Comparison of ENCODE assay signal across 8 cellular contexts in genomic region chr12:131893605-131894312, GRCh38. TPM values are rescaled to one million over a fixed set of nuclear protein-coding genes. Genes with fewer than 3 reads are reported as not detected.
DNase-seq lines count a peak whose midpoint lies in the region; ATAC-seq and TF ChIP-seq lines count a peak whose summit lies in the region.

No MANE protein-coding gene starts in this region.

- H3K27me3 ChIP-seq in CD4-positive, alpha-beta T cell (ENCODE audit: control insufficient read depth, insufficient read depth, low read length) = no peaks in the 10 kb centered on the region
- no peaks in the 10 kb centered on the region for H3K27me3 ChIP-seq in HUES64 (ENCODE audit: insufficient read depth, low read length)
- H3K27me3 ChIP-seq in trophoblast cell (ENCODE audit: insufficient read depth, low read length) = no peaks in the 10 kb centered on the region
- H3K27me3 ChIP-seq in foreskin keratinocyte = no peaks in the 10 kb centered on the region

- H3K4me2 ChIP-seq in trophoblast cell (ENCODE audit: low read length) = peak overlapping the region; percentile 43

- intact Hi-C loops in CD4-positive, alpha-beta T cell (cut with DNase I, micrococcal nuclease) = loop anchor here (1.0 to 5.0 kb wide), 4 partner anchors 35 to 189 kb away; partner anchors contain the start of genes EP400 (in 1 of the 2), PUS1 (in 1 of the 2) and SFSWAP (in 1 of the 2)

- no peak overlapping the region for H2BK12ac ChIP-seq in trophoblast cell (ENCODE audit: low read length)

- H3K27ac ChIP-seq in CD4-positive, alpha-beta T cell (ENCODE audit: low read depth, low read length) = peak overlapping the region; percentile 13
- H3K27ac ChIP-seq in HUES64 (ENCODE audit: low read depth, low read length) (no peak overlapping the region), trophoblast cell (ENCODE audit: low read depth, low read length) (no peak overlapping the region), foreskin keratinocyte (no peak overlapping the region)

- no peak overlapping the region for H3K18ac ChIP-seq in trophoblast cell (ENCODE audit: low read length)

- no peak overlapping the region for H2BK5ac ChIP-seq in trophoblast cell (ENCODE audit: low read depth, low read length, poor library complexity)

- H3K4me3 ChIP-seq in HUES64 (ENCODE audit: low read length) (0 out of 2 replicates have a peak overlapping the region, but pooled peaks have one; percentile 18), trophoblast cell (ENCODE audit: low read depth, low read length) (no peak overlapping the region)

- TF ChIP-seq CTCF in CD4-positive, alpha-beta T cell (IDR thresholded peaks at IDR 0.05) = no peak
- TF ChIP-seq CTCF in foreskin keratinocyte (conservative IDR thresholded peaks at IDR 0.05) = no peak
- TF ChIP-seq CTCF in GM20000 (IDR thresholded peaks at IDR 0.05; ENCODE audit: extremely low read depth, missing control alignments) = no peak

- H4K91ac ChIP-seq in trophoblast cell (ENCODE audit: low read depth, low read length) = no peak overlapping the region

- ATAC-seq in CD4-positive, alpha-beta T cell (ENCODE audit: poor library complexity) = no peak
- ATAC-seq in foreskin keratinocyte = no peak
- ATAC-seq in GM19463 (IDR thresholded peaks at IDR 0.05; ENCODE audit: unreplicated experiment) = no peak

- WGBS in HUES64 = 66% methylated on average over 18 of the region's 19 CpGs
- no CpG with 5 or more reads among the region's 19 CpGs for WGBS in trophoblast cell (ENCODE audit: extremely low coverage, insufficient coverage, insufficient read length)

- no peak overlapping the region for H2AFZ ChIP-seq in trophoblast cell (ENCODE audit: insufficient read depth, low read length, poor library complexity)

- DNase-seq in CD4-positive, alpha-beta T cell = no peak
- DNase-seq in dedifferentiated amniotic fluid mesenchymal stem cell (ENCODE audit: extremely low spot score) (peak; percentile 22), trophoblast cell (peak in 1 of 2 donors; percentile 16), foreskin keratinocyte (no peak), RKO (ENCODE audit: low spot score) (no peak), GM20000 (ENCODE audit: low spot score) (no peak)

- CTCF ChIA-PET in CD4-positive, alpha-beta T cell (lab: Charles Lee) = no interaction called here

- H4K8ac ChIP-seq in trophoblast cell (ENCODE audit: low read depth, low read length) = no peak overlapping the region

- H3K4me1 Mint-ChIP-seq in CD4-positive, alpha-beta T cell (ENCODE audit: low read depth) = peaks cover 25% of the 10 kb centered on the region

- peaks cover 22% of the 10 kb centered on the region for H3K79me2 ChIP-seq in trophoblast cell (ENCODE audit: control insufficient read depth, insufficient read depth, low read length, poor library complexity)

- H3K27me3 Mint-ChIP-seq in CD4-positive, alpha-beta T cell = no peaks in the 10 kb centered on the region

- peaks cover 15% of the 10 kb centered on the region for H3K79me1 ChIP-seq in trophoblast cell (ENCODE audit: low read length)

- H3K9me3 Mint-ChIP-seq in CD4-positive, alpha-beta T cell = no peaks in the 10 kb centered on the region

- no peak overlapping the region for H2AK5ac ChIP-seq in trophoblast cell (ENCODE audit: low read length)

- no peaks in the 10 kb centered on the region for H3K9me3 ChIP-seq in CD4-positive, alpha-beta T cell (ENCODE audit: control insufficient read depth, low read length)
- no peaks in the 10 kb centered on the region for H3K9me3 ChIP-seq in HUES64 (ENCODE audit: insufficient read depth, low read depth, low read length)
- no peaks in the 10 kb centered on the region for H3K9me3 ChIP-seq in trophoblast cell (ENCODE audit: insufficient read depth, low read depth, low read length)

- H3K4me3 Mint-ChIP-seq in CD4-positive, alpha-beta T cell = peak overlapping the region; percentile 80

- H3K27ac Mint-ChIP-seq in CD4-positive, alpha-beta T cell = peak overlapping the region; percentile 66

- peaks cover 9% of the 10 kb centered on the region for H3K36me3 Mint-ChIP-seq in CD4-positive, alpha-beta T cell (ENCODE audit: low read depth)

- peaks cover 10% of the 10 kb centered on the region for H3K36me3 ChIP-seq in HUES64 (ENCODE audit: insufficient read depth, low read length)
- peaks cover 14 to 15% of the 10 kb centered on the region in 2 experiments for H3K36me3 ChIP-seq in trophoblast cell (ENCODE audit: control insufficient read depth in 1 of 2, insufficient read depth in 2 of 2, low read length in 2 of 2)

- no peak overlapping the region for H4K12ac ChIP-seq in trophoblast cell (ENCODE audit: low read depth, low read length)

- POLR2A ChIA-PET in CD4-positive, alpha-beta T cell (lab: Charles Lee) = no interaction called here

- H2BK120ac ChIP-seq in trophoblast cell (ENCODE audit: insufficient read depth, low read length, poor library complexity) = no peak overlapping the region

- H3K23ac ChIP-seq in trophoblast cell (ENCODE audit: low read length) = no peak overlapping the region

- H3K4me1 ChIP-seq in HUES64 (ENCODE audit: insufficient read depth, low read length) (peaks cover 5% of the 10 kb centered on the region; the same call in 1 of the 2 replicates), trophoblast cell (ENCODE audit: control insufficient read depth in 1 of 2, insufficient read depth in 2 of 2, low read length in 2 of 2) (peaks cover 11 to 22% of the 10 kb centered on the region in 2 experiments), foreskin keratinocyte (no peaks in the 10 kb centered on the region)

- no peak overlapping the region for H3K14ac ChIP-seq in trophoblast cell (ENCODE audit: low read length)

- H3K4ac ChIP-seq in trophoblast cell (ENCODE audit: low read depth, low read length) = no peak overlapping the region

- H3K9ac ChIP-seq in HUES64 (ENCODE audit: low read depth, low read length) = no peak overlapping the region
- no peak overlapping the region for H3K9ac ChIP-seq in trophoblast cell (ENCODE audit: low read length)

RNA-seq across cellular contexts. Expression of gene ULK1, which starts 0.7 kb away (rescaled TPM):
- 10 to 100 TPM; 85.0 to 91.6 TPM for total RNA-seq in CD4-positive, alpha-beta T cell
- 23.2 TPM for polyA plus RNA-seq in HUES64 (2013, experiment 1 of 2)
- polyA plus RNA-seq in HUES64 (2013, experiment 2 of 2) = 27.8 TPM
- 74.0 and 74.9 TPM in 2 replicates for polyA plus RNA-seq in trophoblast cell (2013)
- total RNA-seq in foreskin keratinocyte = 5.4 and 7.0 TPM in 2 replicates
- polyA plus RNA-seq in foreskin keratinocyte = 4.5 and 6.0 TPM in 2 replicates

RNA-seq across cellular contexts. Expression of gene PUS1, which starts 35.3 kb away (rescaled TPM):
- total RNA-seq in CD4-positive, alpha-beta T cell = 10 to 100 TPM; 17.7 to 18.2 TPM
- polyA plus RNA-seq in HUES64 (2013, experiment 1 of 2) = 53.9 TPM
- polyA plus RNA-seq in HUES64 (2013, experiment 2 of 2) = 37.2 TPM
- polyA plus RNA-seq in trophoblast cell (2013) = 33.0 and 33.3 TPM in 2 replicates
- total RNA-seq in foreskin keratinocyte = 26.4 and 31.8 TPM in 2 replicates
- 46.8 and 47.4 TPM in 2 replicates for polyA plus RNA-seq in foreskin keratinocyte

RNA-seq across cellular contexts. Expression of gene EP400, which starts 56.0 kb away (rescaled TPM):
- total RNA-seq in CD4-positive, alpha-beta T cell = 10 to 100 TPM; 56.4 to 56.5 TPM
- 24.5 TPM for polyA plus RNA-seq in HUES64 (2013, experiment 1 of 2)
- 27.7 TPM for polyA plus RNA-seq in HUES64 (2013, experiment 2 of 2)
- 25.4 and 26.9 TPM in 2 replicates for polyA plus RNA-seq in trophoblast cell (2013)
- 15.5 and 18.4 TPM in 2 replicates for total RNA-seq in foreskin keratinocyte
- 9.5 and 11.7 TPM in 2 replicates for polyA plus RNA-seq in foreskin keratinocyte

Comparison
In these comparisons a context has a peak if more than half of its experiments do, and no peak if none do; other contexts are left out.
1. RNA of gene ULK1, which starts 0.7 kb away (total RNA-seq): 85.0 to 91.6 TPM in CD4-positive, alpha-beta T cell; 5.4 to 7.0 TPM in foreskin keratinocyte; every median in the first group is over 10 times any median in the second.